29 cellular contexts compared by ENCODE assay signal in genomic region chr3:64913515-64913914, GRCh38.
"Had no signal": no experiment of that assay in that cellular context is flagged by ENCODE, and none has a peak within 500 bp of the region (broad histone marks: within the 10 kb centered on the region; RNA-seq: fewer than 3 reads in every experiment).

No MANE protein-coding gene starts in this region.

- H3K4me3 ChIP-seq: body of pancreas, breast epithelium had no signal

- ATAC-seq: activated CD8-positive, alpha-beta T cell treated with anti-CD3 and anti-CD28 coated beads for 36 hours; activated naive CD8-positive, alpha-beta T cell treated with anti-CD3 and anti-CD28 coated beads, Interleukin-2, amount 50 U/mL, for 24 hours; activated T-cell treated with anti-CD3 and anti-CD28 coated beads, Interleukin-2, amount 50 U/mL, for 4 hours; activated T-cell treated with anti-CD3 and anti-CD28 coated beads, Interleukin-2, amount 50 U/mL, for 72 hours; body of pancreas had no signal

- DNase-seq: activated B cell treated with CpG ODN at 0.5 μM for 24 hours; activated CD4-positive, alpha-beta memory T cell treated with anti-CD3 and anti-CD28 coated beads for 36 hours; activated CD4-positive, alpha-beta T cell treated with anti-CD3 and anti-CD28 coated beads for 4 hours; activated CD4-positive, alpha-beta T cell treated with anti-CD3 and anti-CD28 coated beads, Interleukin-2, amount 10 ng/mL, durations not matched to agents 24 days and 14 days; activated CD4-positive, alpha-beta T cell treated with anti-CD3 and anti-CD28 coated beads, Interleukin-2, amount 50 U/mL, for 1 hour; activated CD4-positive, alpha-beta T cell treated with anti-CD3 and anti-CD28 coated beads, Interleukin-2, amount 50 U/mL, for 4 hours; activated CD4-positive, CD25-positive, alpha-beta regulatory T cell treated with anti-CD3 and anti-CD28 coated beads, Interleukin-2, amount 50 U/mL, for 72 hours; activated CD8-positive, alpha-beta memory T cell treated with anti-CD3 and anti-CD28 coated beads, Interleukin-2, amount 50 U/mL, for 4 hours; activated CD8-positive, alpha-beta T cell treated with anti-CD3 and anti-CD28 coated beads for 36 hours; activated effector memory CD4-positive, alpha-beta T cell treated with Interleukin-2 at 50 U/mL for 16 hours; activated gamma-delta T cell; activated naive CD4-positive, alpha-beta T cell treated with anti-CD3 and anti-CD28 coated beads, Interleukin-2, amount 10 ng/mL, durations not matched to agents 7 days and 5 days; activated naive CD4-positive, alpha-beta T cell treated with Interleukin-2 at 50 U/mL for 16 hours; activated naive CD8-positive, alpha-beta T cell treated with anti-CD3 and anti-CD28 coated beads, Interleukin-2, amount 10 ng/mL, durations not matched to agents 7 days and 5 days; activated naive CD8-positive, alpha-beta T cell treated with anti-CD3 and anti-CD28 coated beads, Interleukin-2, amount 50 U/mL, for 24 hours; activated T-cell treated with anti-CD3 and anti-CD28 coated beads for 4 hours; activated T-cell treated with anti-CD3 and anti-CD28 coated beads, Interleukin-2, amount 50 U/mL, for 1 hour; activated T-cell treated with anti-CD3 and anti-CD28 coated beads, Interleukin-2, amount 50 U/mL, for 4 hours; activated T-cell treated with anti-CD3 and anti-CD28 coated beads, Interleukin-2, amount 50 U/mL, for 72 hours; amygdala; aorta; body of pancreas; brain microvascular endothelial cell; central memory CD4-positive, alpha-beta T cell; T-helper 1 cell; T-helper 2 cell; T-helper 9 cell had no signal

- H3K36me3 ChIP-seq: brain microvascular endothelial cell, breast epithelium had no signal

- H3K9me3 ChIP-seq: body of pancreas, breast epithelium had no signal

- H3K27ac ChIP-seq: body of pancreas, brain microvascular endothelial cell, breast epithelium, VCaP had no signal

- H3K4me1 ChIP-seq: body of pancreas, breast epithelium had no signal

- H3K27me3 ChIP-seq: body of pancreas, brain microvascular endothelial cell, breast epithelium had no signal
